In genomic region chr16:65845466-65846209, GRCh38 we compare ENCODE assay signal across 2 cellular contexts.
TF ChIP-seq lines count a peak whose summit lies in the region.

No MANE protein-coding gene starts in this region.

TF ChIP-seq in IMR-90, 13 proteins besides CTCF, POLR2A, EP300 and RAD21:
- TF ChIP-seq CEBPB (IDR thresholded peaks at IDR 0.05; ENCODE audit: low read depth, low read length) (no peak), NFE2L2 (IDR thresholded peaks at IDR 0.05; ENCODE audit: low read depth, low read length) (peak; percentile 23; the same call in 1 of the 2 replicates)
TF ChIP-seq in IMR-90: peak in this region for 1.

TF ChIP-seq in K562, 482 proteins besides CTCF, POLR2A, EP300 and RAD21:
- TF ChIP-seq JUND (IDR thresholded peaks at IDR 0.05; ENCODE audit: borderline replicate concordance, low read depth, low read length) = no peak
- 0 out of 3 replicates have a peak, but pooled peaks have one; percentile 35 for TF ChIP-seq JUND (tag; IDR thresholded peaks at IDR 0.05; ENCODE audit: borderline replicate concordance, low read depth, low read length)
- no peak for TF ChIP-seq MIER1 (IDR thresholded peaks at IDR 0.05; ENCODE audit: low read depth)
- TF ChIP-seq ZBED1 (IDR thresholded peaks at IDR 0.05) = no peak
- TF ChIP-seq MAFG (tag; conservative IDR thresholded peaks at IDR 0.05) = peak; percentile 83
- no peak for TF ChIP-seq KLF1 (tag; IDR thresholded peaks at IDR 0.05)
- TF ChIP-seq U2AF2 (optimal IDR thresholded peaks at IDR 0.05; ENCODE audit: low read depth, low read length) = no peak
- no peak for TF ChIP-seq ZNF584 (CRISPR knock-in tag; IDR thresholded peaks at IDR 0.05; ENCODE audit: low read depth)
- TF ChIP-seq ZFP30 (CRISPR knock-in tag; IDR thresholded peaks at IDR 0.05; ENCODE audit: borderline replicate concordance) = no peak
- TF ChIP-seq FOSL1 (tag; conservative IDR thresholded peaks at IDR 0.05) = peak; percentile 77
- TF ChIP-seq, protein P1, sequence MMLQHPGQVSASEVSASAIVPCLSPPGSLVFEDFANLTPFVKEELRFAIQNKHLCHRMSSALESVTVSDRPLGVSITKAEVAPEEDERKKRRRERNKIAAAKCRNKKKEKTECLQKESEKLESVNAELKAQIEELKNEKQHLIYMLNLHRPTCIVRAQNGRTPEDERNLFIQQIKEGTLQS (IDR thresholded peaks at IDR 0.05) = peak; percentile 44
- TF ChIP-seq, protein P1 (CRISPR knock-in tag; conservative IDR thresholded peaks at IDR 0.05) = no peak
- no peak for TF ChIP-seq STAT6 (CRISPR knock-in tag; IDR thresholded peaks at IDR 0.05)
- TF ChIP-seq HNRNPLL (IDR thresholded peaks at IDR 0.05; ENCODE audit: low read depth, low read length, poor library complexity, severe bottlenecking) = no peak
- no peak for TF ChIP-seq SP2 (IDR thresholded peaks at IDR 0.05; ENCODE audit: extremely low read depth, low read depth, low read length, poor library complexity, severe bottlenecking)
- TF ChIP-seq MYC (IDR thresholded peaks at IDR 0.05; ENCODE audit: low read depth, low read length) = no peak
- TF ChIP-seq MYC (CRISPR knock-in tag; IDR thresholded peaks at IDR 0.05; ENCODE audit: borderline replicate concordance, low read depth) = no peak
- TF ChIP-seq ZNF232 (CRISPR knock-in tag; IDR thresholded peaks at IDR 0.05) = no peak
- no peak for TF ChIP-seq BRD9 (IDR thresholded peaks at IDR 0.05; ENCODE audit: low read depth, partially characterized antibody)
- no peak for TF ChIP-seq RFX1 (IDR thresholded peaks at IDR 0.05)
- no peak for TF ChIP-seq PKNOX1 (IDR thresholded peaks at IDR 0.05)
- no peak for TF ChIP-seq RFX5 (IDR thresholded peaks at IDR 0.05; ENCODE audit: low read depth, low read length)
- no peak for TF ChIP-seq SIN3A (IDR thresholded peaks at IDR 0.05; ENCODE audit: borderline replicate concordance in 2 of 2, control insufficient read depth in 1 of 2, low read depth in 2 of 2, low read length in 2 of 2)
- peak; percentile 71 for TF ChIP-seq ZNF316 (IDR thresholded peaks at IDR 0.05)
- no peak for TF ChIP-seq PURB (CRISPR knock-in tag; IDR thresholded peaks at IDR 0.05; ENCODE audit: low read depth)
- no peak for TF ChIP-seq NFATC3 (IDR thresholded peaks at IDR 0.05)
- no peak for TF ChIP-seq TRIM24 (IDR thresholded peaks at IDR 0.05)
- TF ChIP-seq ZNF134 (CRISPR knock-in tag; conservative IDR thresholded peaks at IDR 0.05) = no peak
- TF ChIP-seq C11orf30 (IDR thresholded peaks at IDR 0.05; ENCODE audit: low read depth) = peak; percentile 61; the same call in 1 of the 2 replicates
- no peak for TF ChIP-seq KAT8 (IDR thresholded peaks at IDR 0.05; ENCODE audit: low read depth)
- TF ChIP-seq NKRF (IDR thresholded peaks at IDR 0.05; ENCODE audit: borderline replicate concordance) = no peak
- TF ChIP-seq, protein P2, sequence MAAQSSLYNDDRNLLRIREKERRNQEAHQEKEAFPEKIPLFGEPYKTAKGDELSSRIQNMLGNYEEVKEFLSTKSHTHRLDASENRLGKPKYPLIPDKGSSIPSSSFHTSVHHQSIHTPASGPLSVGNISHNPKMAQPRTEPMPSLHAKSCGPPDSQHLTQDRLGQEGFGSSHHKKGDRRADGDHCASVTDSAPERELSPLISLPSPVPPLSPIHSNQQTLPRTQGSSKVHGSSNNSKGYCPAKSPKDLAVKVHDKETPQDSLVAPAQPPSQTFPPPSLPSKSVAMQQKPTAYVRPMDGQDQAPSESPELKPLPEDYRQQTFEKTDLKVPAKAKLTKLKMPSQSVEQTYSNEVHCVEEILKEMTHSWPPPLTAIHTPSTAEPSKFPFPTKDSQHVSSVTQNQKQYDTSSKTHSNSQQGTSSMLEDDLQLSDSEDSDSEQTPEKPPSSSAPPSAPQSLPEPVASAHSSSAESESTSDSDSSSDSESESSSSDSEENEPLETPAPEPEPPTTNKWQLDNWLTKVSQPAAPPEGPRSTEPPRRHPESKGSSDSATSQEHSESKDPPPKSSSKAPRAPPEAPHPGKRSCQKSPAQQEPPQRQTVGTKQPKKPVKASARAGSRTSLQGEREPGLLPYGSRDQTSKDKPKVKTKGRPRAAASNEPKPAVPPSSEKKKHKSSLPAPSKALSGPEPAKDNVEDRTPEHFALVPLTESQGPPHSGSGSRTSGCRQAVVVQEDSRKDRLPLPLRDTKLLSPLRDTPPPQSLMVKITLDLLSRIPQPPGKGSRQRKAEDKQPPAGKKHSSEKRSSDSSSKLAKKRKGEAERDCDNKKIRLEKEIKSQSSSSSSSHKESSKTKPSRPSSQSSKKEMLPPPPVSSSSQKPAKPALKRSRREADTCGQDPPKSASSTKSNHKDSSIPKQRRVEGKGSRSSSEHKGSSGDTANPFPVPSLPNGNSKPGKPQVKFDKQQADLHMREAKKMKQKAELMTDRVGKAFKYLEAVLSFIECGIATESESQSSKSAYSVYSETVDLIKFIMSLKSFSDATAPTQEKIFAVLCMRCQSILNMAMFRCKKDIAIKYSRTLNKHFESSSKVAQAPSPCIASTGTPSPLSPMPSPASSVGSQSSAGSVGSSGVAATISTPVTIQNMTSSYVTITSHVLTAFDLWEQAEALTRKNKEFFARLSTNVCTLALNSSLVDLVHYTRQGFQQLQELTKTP (IDR thresholded peaks at IDR 0.05; ENCODE audit: low read depth in 1 of 2, partially characterized antibody in 2 of 2) = no peak
- TF ChIP-seq NFE2L1 (tag; IDR thresholded peaks at IDR 0.05; ENCODE audit: borderline replicate concordance, low read depth) = peak; percentile 43; the same call in 1 of the 2 replicates
- TF ChIP-seq ZNF436 (CRISPR knock-in tag; IDR thresholded peaks at IDR 0.05) = no peak
- no peak for TF ChIP-seq STAG1 (CRISPR knock-in tag; IDR thresholded peaks at IDR 0.05; ENCODE audit: borderline replicate concordance)
